29 cellular contexts compared by ENCODE assay signal in genomic region chr2:66679422-66679821, GRCh38.
A peak's percentile ranks its signal among the peaks of the same experiment; 100 is the strongest.
DNase-seq lines count a peak whose midpoint lies in the region; ATAC-seq and TF ChIP-seq lines count a peak whose summit lies in the region.
"Had no signal": no experiment of that assay in that cellular context is flagged by ENCODE, and none has a peak within 500 bp of the region (broad histone marks: within the 10 kb centered on the region; RNA-seq: fewer than 3 reads in every experiment).

No MANE protein-coding gene starts in this region.

- H2BK15ac ChIP-seq in mesendoderm (replicated peaks; ENCODE audit: low read depth): no peak overlapping the region

- H2BK5ac ChIP-seq in mesendoderm (ENCODE audit: low read length): no peak overlapping the region

- no peak overlapping the region for H4K5ac ChIP-seq in mesendoderm (ENCODE audit: low read length)

- H3K4me1 ChIP-seq in HUES64 (ENCODE audit: insufficient read depth, low read length) (peaks cover 46% of the 10 kb centered on the region), mesendoderm (ENCODE audit: control insufficient read depth, low read depth, low read length) (peaks cover 8% of the 10 kb centered on the region), adrenal gland (replicated peaks in 1 of 2) (peaks cover 13 to 21% of the 10 kb centered on the region in 2 donors), GM23248 (ENCODE audit: insufficient read depth) (0 out of 2 replicates have a peak, but pooled peaks cover 5% of the 10 kb centered on the region), esophagus muscularis mucosa (peaks cover 0 to 8% (median 0%) of the 10 kb centered on the region in 4 donors)
- H3K4me1 ChIP-seq: gastroesophageal sphincter, Peyer's patch, upper lobe of right lung had no signal

- no peaks in the 10 kb centered on the region for H3K9me2 ChIP-seq in GM23248 (ENCODE audit: insufficient read depth)

- no peaks in the 10 kb centered on the region for H3K79me2 ChIP-seq in mesendoderm (ENCODE audit: control insufficient read depth, insufficient read depth, low read length)
- no peaks in the 10 kb centered on the region for H3K79me2 ChIP-seq in GM23248 (ENCODE audit: insufficient read depth)

- no peak overlapping the region for H2BK120ac ChIP-seq in mesendoderm (ENCODE audit: low read depth, low read length)

- no peak overlapping the region for H3K27ac Mint-ChIP-seq in WTC11
- H3K27ac Mint-ChIP-seq: activated naive CD4-positive, alpha-beta T cell treated with anti-CD3 and anti-CD28 coated beads, Interleukin-2, amount 50 U/mL, for 24 hours; immature natural killer cell had no signal

- CTCF ChIA-PET in WTC11 (lab: Charles Lee): no interaction called here

- H3K4me2 ChIP-seq in mesendoderm (ENCODE audit: low read length): no peak overlapping the region
- H3K4me2 ChIP-seq in GM23248 (ENCODE audit: unreplicated experiment): no peak overlapping the region
- H3K4me2 ChIP-seq: smooth muscle cell had no signal

- no peak overlapping the region for H2AK5ac ChIP-seq in mesendoderm (ENCODE audit: low read length)

- peak; percentile 56 for ATAC-seq in WTC11
- ATAC-seq: gastroesophageal sphincter; left colon; pancreas; stimulated activated naive CD8-positive, alpha-beta T cell treated with anti-CD3 and anti-CD28 coated beads, Interleukin-15, Interleukin-2, amounts not matched to agents 100 U/mL and 50 U/mL, for 24 hours; upper lobe of right lung had no signal

- no peaks in the 10 kb centered on the region for H3K36me3 ChIP-seq in HUES64 (ENCODE audit: insufficient read depth, low read length)
- H3K36me3 ChIP-seq in mesendoderm (ENCODE audit: control insufficient read depth, insufficient read depth, low read length): no peaks in the 10 kb centered on the region
- H3K36me3 ChIP-seq in adrenal gland (replicated peaks in 1 of 2): no peaks in the 10 kb centered on the region
- no peaks in the 10 kb centered on the region for H3K36me3 ChIP-seq in GM23248 (ENCODE audit: low read depth)
- H3K36me3 ChIP-seq in esophagus muscularis mucosa: no peaks in the 10 kb centered on the region
- H3K36me3 ChIP-seq: gastroesophageal sphincter, pancreas, Peyer's patch, upper lobe of right lung had no signal

- no peak overlapping the region for H3K23ac ChIP-seq in mesendoderm (ENCODE audit: low read length)

- H3K9me3 ChIP-seq in HUES64 (ENCODE audit: insufficient read depth, low read depth, low read length) (no peaks in the 10 kb centered on the region), adrenal gland (replicated peaks in 1 of 3) (no peaks in the 10 kb centered on the region), GM23248 (ENCODE audit: low read depth) (no peaks in the 10 kb centered on the region), esophagus muscularis mucosa (no peaks in the 10 kb centered on the region)
- H3K9me3 ChIP-seq: gastroesophageal sphincter, pancreas, Peyer's patch, upper lobe of right lung had no signal

- no peak overlapping the region for H3K56ac ChIP-seq in mesendoderm (ENCODE audit: low read length)

- 22% methylated on average over 2 of the region's 2 CpGs for WGBS in HUES64
- no CpG with 5 or more reads among the region's 2 CpGs for WGBS in mesendoderm (ENCODE audit: extremely low coverage, insufficient coverage, low lambda C conversion rate)
- 71 to 85% (median 78%) methylated on average over 2 of the region's 2 CpGs for WGBS in adrenal gland, 4 donors
- 80% methylated on average over 2 of the region's 2 CpGs; no CpG with 5 or more reads in 1 of the 2 experiments for WGBS in GM23248 (ENCODE audit: low coverage in 1 of 2, low lambda C conversion rate in 2 of 2, missing lambda C conversion rate in 2 of 2), 2 experiments
- WGBS in esophagus muscularis mucosa: 66% methylated on average over 2 of the region's 2 CpGs

- DNase-seq in D341Med (ENCODE audit: low spot score) (peak; percentile 33), WTC11 (ENCODE audit: low spot score) (no peak), mesendoderm (peak; percentile 60), adrenal gland (no peak), GM23248 (no peak), esophagus muscularis mucosa (ENCODE audit: extremely low spot score) (no peak), COLO829 (ENCODE audit: low spot score) (no peak)
- DNase-seq: activated CD4-positive, alpha-beta T cell treated with anti-CD3 and anti-CD28 coated beads for 4 hours; activated CD8-positive, alpha-beta memory T cell treated with anti-CD3 and anti-CD28 coated beads for 24 hours; amygdala; Calu3; DND-41; GOT3; immature natural killer cell; left colon; NCI-H1436 treated with DMSO at 0.1 percent for 48 hours; NCI-H2081 treated with DMSO at 0.1 percent for 48 hours; NCI-H510A; pancreas; Peyer's patch; retina; SHP77; stimulated activated naive CD8-positive, alpha-beta T cell treated with anti-CD3 and anti-CD28 coated beads, Interleukin-15, Interleukin-2, amounts not matched to agents 100 U/mL and 50 U/mL, for 24 hours; T-helper 2 cell; upper lobe of right lung had no signal

- no peaks in the 10 kb centered on the region for H3K9me3 Mint-ChIP-seq in WTC11

- no peak overlapping the region for H3K9ac ChIP-seq in HUES64 (ENCODE audit: low read depth, low read length)
- H3K9ac ChIP-seq in mesendoderm (ENCODE audit: low read length): no peak overlapping the region
- no peak overlapping the region for H3K9ac ChIP-seq in GM23248

- H3F3A ChIP-seq in GM23248 (ENCODE audit: insufficient read depth): no peaks in the 10 kb centered on the region; the same call in 1 of the 2 replicates

- H3K18ac ChIP-seq in mesendoderm (ENCODE audit: low read length): no peak overlapping the region

- no peak overlapping the region for H2AFZ ChIP-seq in GM23248

- no peak for TF ChIP-seq CTCF in WTC11 (IDR thresholded peaks at IDR 0.05)
- no peak for TF ChIP-seq CTCF in adrenal gland (IDR thresholded peaks at IDR 0.05)
- no peak for TF ChIP-seq CTCF in esophagus muscularis mucosa (IDR thresholded peaks at IDR 0.05)

- POLR2A ChIA-PET in WTC11 (lab: Charles Lee): no interaction called here

- no peak for TF ChIP-seq POLR2A in adrenal gland (IDR thresholded peaks at IDR 0.05)
- no peak for TF ChIP-seq POLR2A in esophagus muscularis mucosa (IDR thresholded peaks at IDR 0.05; ENCODE audit: low read depth)

- H4K8ac ChIP-seq in mesendoderm (ENCODE audit: low read depth, low read length): no peak overlapping the region

- no peaks in the 10 kb centered on the region for H3K36me3 Mint-ChIP-seq in WTC11
- H3K36me3 Mint-ChIP-seq: activated naive CD4-positive, alpha-beta T cell treated with anti-CD3 and anti-CD28 coated beads, Interleukin-2, amount 50 U/mL, for 24 hours; immature natural killer cell had no signal

- peaks cover 55% of the 10 kb centered on the region for H3K4me1 Mint-ChIP-seq in WTC11
- H3K4me1 Mint-ChIP-seq: activated naive CD4-positive, alpha-beta T cell treated with anti-CD3 and anti-CD28 coated beads, Interleukin-2, amount 50 U/mL, for 24 hours; immature natural killer cell had no signal

- peaks cover 4% of the 10 kb centered on the region; the same call in 1 of the 2 replicates for H3K27me3 ChIP-seq in HUES64 (ENCODE audit: insufficient read depth, low read length)
- no peaks in the 10 kb centered on the region for H3K27me3 ChIP-seq in mesendoderm (ENCODE audit: insufficient read depth, low read length, poor library complexity)
- no peaks in the 10 kb centered on the region for H3K27me3 ChIP-seq in adrenal gland
- no peaks in the 10 kb centered on the region for H3K27me3 ChIP-seq in GM23248 (replicated peaks; ENCODE audit: insufficient read depth)
- H3K27me3 ChIP-seq in esophagus muscularis mucosa: no peaks in the 10 kb centered on the region
- H3K27me3 ChIP-seq: gastroesophageal sphincter, pancreas, Peyer's patch, upper lobe of right lung had no signal

- no peak for TF ChIP-seq EP300 in esophagus muscularis mucosa (IDR thresholded peaks at IDR 0.05)

- H3K79me1 ChIP-seq in mesendoderm (ENCODE audit: low read length): no peaks in the 10 kb centered on the region

- intact Hi-C loops in adrenal gland (cut with DNase I) (no loop called here), esophagus muscularis mucosa (cut with DNase I) (no loop called here)

- H3K4me3 ChIP-seq in HUES64 (ENCODE audit: low read length) (no peak overlapping the region), mesendoderm (ENCODE audit: low read length) (no peak overlapping the region), adrenal gland (no peak overlapping the region), GM23248 (no peak overlapping the region), esophagus muscularis mucosa (no peak overlapping the region)
- H3K4me3 ChIP-seq: gastroesophageal sphincter, pancreas, Peyer's patch, smooth muscle cell, upper lobe of right lung had no signal

- peaks cover 22% of the 10 kb centered on the region for H3K27me3 Mint-ChIP-seq in WTC11 (ENCODE audit: low read depth)

- peak overlapping the region; percentile 11; the same call in 1 of the 2 replicates for H3K27ac ChIP-seq in HUES64 (ENCODE audit: low read depth, low read length)
- H3K27ac ChIP-seq in mesendoderm (ENCODE audit: low read depth, low read length): no peak overlapping the region
- no peak overlapping the region for H3K27ac ChIP-seq in adrenal gland
- no peak overlapping the region for H3K27ac ChIP-seq in GM23248
- no peak overlapping the region for H3K27ac ChIP-seq in esophagus muscularis mucosa (replicated peaks in 1 of 4)
- H3K27ac ChIP-seq: gastroesophageal sphincter, pancreas, Peyer's patch, upper lobe of right lung had no signal

- H4K20me1 ChIP-seq in GM23248 (ENCODE audit: insufficient read depth): no peaks in the 10 kb centered on the region

- in situ Hi-C loops in GM23248 (cut with MboI): no loop called here

- H3K4ac ChIP-seq in mesendoderm (ENCODE audit: low read depth, low read length): no peak overlapping the region

- no peak overlapping the region for H3K4me3 Mint-ChIP-seq in WTC11
- H3K4me3 Mint-ChIP-seq: activated naive CD4-positive, alpha-beta T cell treated with anti-CD3 and anti-CD28 coated beads, Interleukin-2, amount 50 U/mL, for 24 hours; immature natural killer cell had no signal

TF ChIP-seq in WTC11, 78 proteins besides CTCF, POLR2A, EP300 and RAD21 (continues in another document):
- TF ChIP-seq TEAD1 (CRISPR knock-in tag; IDR thresholded peaks at IDR 0.05) (no peak), NR1H2 (CRISPR knock-in tag; IDR thresholded peaks at IDR 0.05) (no peak), ATF2 (CRISPR knock-in tag; IDR thresholded peaks at IDR 0.05; ENCODE audit: borderline replicate concordance, low read depth) (no peak)

Comparison
In these comparisons a context has a peak if more than half of its experiments do, and no peak if none do; other contexts are left out.
1. DNase-seq: peak in D341Med (single experiment) and mesendoderm (single experiment); none in WTC11 (single experiment), adrenal gland (0 of 7), GM23248 (single experiment), esophagus muscularis mucosa (single experiment) and COLO829 (single experiment).